Comparison of ENCODE assay signal across 8 cellular contexts in genomic region chr1:31154000-31154631, GRCh38.
DNase-seq lines count a peak whose midpoint lies in the region; ATAC-seq, FAIRE-seq and TF ChIP-seq lines count a peak whose summit lies in the region.

No MANE protein-coding gene starts in this region.

- H3K27me3 Mint-ChIP-seq in T-helper 2 cell treated with Interferon-gamma antibody and Interleukin-4, amounts not matched to agents 5 μg/mL and 100 μg/mL, for 36 hours (ENCODE audit: low read depth) = peaks cover 1% of the 10 kb centered on the region
- peaks cover 3% of the 10 kb centered on the region for H3K27me3 Mint-ChIP-seq in activated naive CD8-positive, alpha-beta T cell treated with anti-CD3 and anti-CD28 coated beads for 36 hours

- peak overlapping the region; percentile 24 to 46 (median 31) for H3K4me3 ChIP-seq in keratinocyte (ENCODE audit: control insufficient read depth in 2 of 3, extremely low read depth in 1 of 3, insufficient read depth in 2 of 3, low read depth in 1 of 3, low read length in 3 of 3)
- peak overlapping the region; percentile 70 for H3K4me3 ChIP-seq in suprapubic skin

- H3K9ac ChIP-seq in keratinocyte (ENCODE audit: control insufficient read depth, extremely low read depth, insufficient read depth, low read length) = peak overlapping the region; percentile 79

- H3K27ac Mint-ChIP-seq in T-helper 2 cell treated with Interferon-gamma antibody and Interleukin-4, amounts not matched to agents 5 μg/mL and 100 μg/mL, for 36 hours = peak overlapping the region; percentile 63
- H3K27ac Mint-ChIP-seq in activated naive CD8-positive, alpha-beta T cell treated with anti-CD3 and anti-CD28 coated beads for 36 hours = peak overlapping the region; percentile 43

- TF ChIP-seq CTCF in keratinocyte (optimal IDR thresholded peaks at IDR 0.05 in 1 of 3, IDR thresholded peaks at IDR 0.05 in 1 of 3, conservative IDR thresholded peaks at IDR 0.05 in 1 of 3; ENCODE audit: extremely low read depth in 1 of 3, insufficient read depth in 2 of 3, low read length in 3 of 3) (no peak), suprapubic skin (IDR thresholded peaks at IDR 0.05) (no peak)

- dilution Hi-C loops in keratinocyte (cut with MboI; ENCODE audit: extremely low pct_ligation_motif_present, low sequenced_read_pairs) = no loop called here

- H3K36me3 Mint-ChIP-seq in T-helper 2 cell treated with Interferon-gamma antibody and Interleukin-4, amounts not matched to agents 5 μg/mL and 100 μg/mL, for 36 hours (ENCODE audit: low read depth) = no peaks in the 10 kb centered on the region
- H3K36me3 Mint-ChIP-seq in activated naive CD8-positive, alpha-beta T cell treated with anti-CD3 and anti-CD28 coated beads for 36 hours = no peaks in the 10 kb centered on the region

- H3K79me2 ChIP-seq in keratinocyte (ENCODE audit: control insufficient read depth, insufficient read depth, low read length) = no peaks in the 10 kb centered on the region

- H2AFZ ChIP-seq in keratinocyte (ENCODE audit: control insufficient read depth, low read length) = no peak overlapping the region

- H4K20me1 ChIP-seq in keratinocyte (ENCODE audit: control insufficient read depth, extremely low read depth, insufficient read depth, low read length) = no peaks in the 10 kb centered on the region

- DNase-seq in T-helper 2 cell treated with Interferon-gamma antibody and Interleukin-4, amounts not matched to agents 5 μg/mL and 100 μg/mL, for 36 hours (ENCODE audit: low spot score) = no peak
- DNase-seq in T-helper 2 cell (no peak), keratinocyte (ENCODE audit: low read depth, low spot score) (peak; percentile 33), suprapubic skin (ENCODE audit: low spot score in 2 of 2) (no peak), Ammon's horn (ENCODE audit: low spot score) (no peak), NCI-H1436 (lab: John Stamatoyannopoulos, UW) (no peak)
- DNase-seq in activated naive CD8-positive, alpha-beta T cell treated with anti-CD3 and anti-CD28 coated beads for 36 hours = no peak

- H3K27ac ChIP-seq in keratinocyte (ENCODE audit: control insufficient read depth, insufficient read depth, low read length) (peak overlapping the region; percentile 88), suprapubic skin (peak overlapping the region; percentile 96)

- no peak for TF ChIP-seq EP300 in suprapubic skin (IDR thresholded peaks at IDR 0.05)

- no peaks in the 10 kb centered on the region for H3K9me3 Mint-ChIP-seq in T-helper 2 cell treated with Interferon-gamma antibody and Interleukin-4, amounts not matched to agents 5 μg/mL and 100 μg/mL, for 36 hours
- H3K9me3 Mint-ChIP-seq in activated naive CD8-positive, alpha-beta T cell treated with anti-CD3 and anti-CD28 coated beads for 36 hours = no peaks in the 10 kb centered on the region

- H3K9me1 ChIP-seq in keratinocyte (ENCODE audit: control insufficient read depth, extremely low read depth, insufficient read depth, low read length) = no peaks in the 10 kb centered on the region

- no peak for ATAC-seq in HG03039 (IDR thresholded peaks at IDR 0.05; ENCODE audit: unreplicated experiment)

- peak; percentile 72 for FAIRE-seq in keratinocyte (lab: Jason Lieb, UNC)

- WGBS in suprapubic skin = 72% methylated on average over 19 of the region's 19 CpGs

- H3K4me2 ChIP-seq in keratinocyte (ENCODE audit: control insufficient read depth, extremely low read depth, insufficient read depth, low read depth, low read length) = peak overlapping the region; percentile 75

- H3K4me1 ChIP-seq in keratinocyte (ENCODE audit: control insufficient read depth, extremely low read depth, insufficient read depth, low read length) = peaks cover 25% of the 10 kb centered on the region
- H3K4me1 ChIP-seq in suprapubic skin = peaks cover 20% of the 10 kb centered on the region

- H3K36me3 ChIP-seq in keratinocyte (ENCODE audit: control insufficient read depth in 2 of 2, extremely low read depth in 1 of 2, insufficient read depth in 2 of 2, low read length in 2 of 2) = no peaks in the 10 kb centered on the region
- no peaks in the 10 kb centered on the region for H3K36me3 ChIP-seq in suprapubic skin

- H3K4me3 Mint-ChIP-seq in T-helper 2 cell treated with Interferon-gamma antibody and Interleukin-4, amounts not matched to agents 5 μg/mL and 100 μg/mL, for 36 hours = peak overlapping the region; percentile 75
- H3K4me3 Mint-ChIP-seq in activated naive CD8-positive, alpha-beta T cell treated with anti-CD3 and anti-CD28 coated beads for 36 hours = peak overlapping the region; percentile 51

- no peak for TF ChIP-seq POLR2A in suprapubic skin (IDR thresholded peaks at IDR 0.05)

- H3K4me1 Mint-ChIP-seq in T-helper 2 cell treated with Interferon-gamma antibody and Interleukin-4, amounts not matched to agents 5 μg/mL and 100 μg/mL, for 36 hours (ENCODE audit: low read depth) = peaks cover 6% of the 10 kb centered on the region
- peaks cover 14% of the 10 kb centered on the region for H3K4me1 Mint-ChIP-seq in activated naive CD8-positive, alpha-beta T cell treated with anti-CD3 and anti-CD28 coated beads for 36 hours

- no peaks in the 10 kb centered on the region for H3K9me3 ChIP-seq in keratinocyte (ENCODE audit: control insufficient read depth, low read depth, low read length)
- H3K9me3 ChIP-seq in suprapubic skin = no peaks in the 10 kb centered on the region

- no peaks in the 10 kb centered on the region for H3K27me3 ChIP-seq in keratinocyte (ENCODE audit: control insufficient read depth, extremely low read depth, insufficient read depth, low read length)
- H3K27me3 ChIP-seq in suprapubic skin = no peaks in the 10 kb centered on the region
